ENCODE assay signal across 21 cellular contexts in the genomic region with DNA sequence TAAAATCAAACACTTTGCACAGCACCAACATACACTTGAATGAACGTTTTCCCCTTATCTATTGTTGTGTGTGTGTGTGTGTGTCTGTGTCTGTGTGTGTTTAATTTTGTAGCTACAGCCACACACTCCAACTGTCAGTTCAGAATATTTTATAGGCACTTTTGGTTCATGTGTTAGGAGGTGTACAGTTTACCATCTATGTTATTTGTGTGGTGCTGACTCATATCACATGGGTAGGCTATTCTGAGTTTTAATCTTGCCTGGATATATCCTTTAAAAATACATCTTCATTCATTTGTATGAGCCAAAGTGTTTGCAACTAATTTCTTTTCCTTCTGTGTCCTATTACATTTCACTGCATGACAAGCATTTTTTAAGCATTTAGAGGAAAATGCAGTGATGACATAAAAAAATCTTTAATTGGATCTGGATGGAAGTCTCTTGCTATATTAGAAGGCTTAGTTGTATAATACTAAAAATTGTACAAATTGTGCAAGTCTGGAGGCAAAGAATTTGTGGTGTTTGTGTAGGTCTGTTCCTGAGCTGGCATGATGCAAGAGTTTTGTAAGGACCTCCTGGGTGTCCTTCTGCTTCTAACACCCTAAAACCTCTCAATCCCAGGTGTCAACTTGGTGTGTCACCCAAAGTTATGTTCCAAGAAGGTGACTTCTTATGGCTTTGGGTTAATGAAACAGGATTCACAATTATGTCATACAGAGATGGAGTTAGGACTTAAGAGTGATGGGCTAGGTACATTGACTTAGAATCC. TPM values are rescaled to one million over a fixed set of nuclear protein-coding genes. Genes with fewer than 3 reads are reported as not detected.
DNase-seq lines count a peak whose midpoint lies in the region; ATAC-seq and TF ChIP-seq lines count a peak whose summit lies in the region.
"Had no signal": no experiment of that assay in that cellular context is flagged by ENCODE, and none has a peak within 500 bp of the region (broad histone marks: within the 10 kb centered on the region; RNA-seq: fewer than 3 reads in every experiment).

No MANE protein-coding gene starts in this region.

- no peaks in the 10 kb centered on the region for H3K27me3 ChIP-seq in IMR-90 (ENCODE audit: control insufficient read depth, insufficient read depth, low read length)
- H3K27me3 ChIP-seq: SJCRH30, spleen, thyroid gland had no signal

- TF ChIP-seq CTCF in IMR-90 (conservative IDR thresholded peaks at IDR 0.05; ENCODE audit: low read depth, low read length) = no peak

- H3K4me1 ChIP-seq in IMR-90 (ENCODE audit: control insufficient read depth, insufficient read depth, low read length) = peaks cover 10% of the 10 kb centered on the region
- H3K4me1 ChIP-seq: SJCRH30, spleen, thyroid gland had no signal

- H3K79me1 ChIP-seq in IMR-90 (ENCODE audit: low read depth in 1 of 2, low read length in 2 of 2) = no peaks in the 10 kb centered on the region

- no peak overlapping the region; the same call in 1 of the 2 replicates for H3K9ac ChIP-seq in IMR-90 (ENCODE audit: low read depth, low read length)

- H2AK9ac ChIP-seq in IMR-90 (replicated peaks; ENCODE audit: low read depth, low read length, poor library complexity) = no peak overlapping the region

- peak overlapping the region; percentile 74 for H3K4me2 ChIP-seq in IMR-90 (ENCODE audit: low read depth, low read length)

- CTCF ChIA-PET in IMR-90 (lab: Yijun Ruan, JAX) (no interaction called here), HEK293T (lab: Yijun Ruan, JAX) (no interaction called here)

- no peaks in the 10 kb centered on the region for H3K9me1 ChIP-seq in IMR-90 (ENCODE audit: insufficient read depth, low read length)

- H3K36me3 ChIP-seq in IMR-90 (ENCODE audit: control insufficient read depth, insufficient read depth, low read length) = no peaks in the 10 kb centered on the region
- H3K36me3 ChIP-seq: SJCRH30, spleen, thyroid gland had no signal

- in situ Hi-C loops in IMR-90 (cut with MboI; ENCODE audit: low sequenced_read_pairs) = no loop called here

- TF ChIP-seq POLR2A in IMR-90 (IDR thresholded peaks at IDR 0.05; ENCODE audit: low read depth, low read length) = no peak

- no peak for TF ChIP-seq RAD21 in IMR-90 (IDR thresholded peaks at IDR 0.05; ENCODE audit: low read length)

- dilution Hi-C loops in IMR-90 (cut with HindIII; ENCODE audit: low sequenced_read_pairs, unreplicated experiment) = no loop called here

- no peak overlapping the region for H4K8ac ChIP-seq in IMR-90 (ENCODE audit: low read depth in 2 of 2, low read length in 2 of 2)

- intact Hi-C loops in IMR-90 (cut with micrococcal nuclease) = loop anchor here (5.0 kb wide), 2 partner anchors 217 to 357 kb away; a partner anchor contains a TSS
- intact Hi-C loops in left cardiac atrium (cut with DNase I) = no loop called here

- H3K4me3 ChIP-seq in IMR-90 (ENCODE audit: insufficient read depth, low read depth, low read length) = no peak overlapping the region
- H3K4me3 ChIP-seq: coronary artery, lung, SJCRH30, spleen, thyroid gland had no signal

- POLR2A ChIA-PET in IMR-90 (lab: Charles Lee; ENCODE audit: unreplicated experiment) (no interaction called here), HEK293T (lab: Yijun Ruan, JAX) (no interaction called here)

- no peak overlapping the region for H3K4ac ChIP-seq in IMR-90 (ENCODE audit: low read depth, low read length)

- no peak overlapping the region for H3K56ac ChIP-seq in IMR-90 (ENCODE audit: extremely low read depth, insufficient read depth, low read length)

- no peak overlapping the region for H2BK120ac ChIP-seq in IMR-90 (ENCODE audit: low read depth, low read length)

- peak overlapping the region; percentile 96 for H3K18ac ChIP-seq in IMR-90 (ENCODE audit: low read depth, low read length)

- H3K14ac ChIP-seq in IMR-90 (replicated peaks; ENCODE audit: low read depth, low read length) = 0 out of 2 replicates have a peak overlapping the region, but pooled peaks have one; percentile 18

- DNase-seq in EH (ENCODE audit: low read depth) (peak; percentile 20), IMR-90 (peak; percentile 18), left cardiac atrium (no peak), NCI-H146 (lab: John Stamatoyannopoulos, UW) (no peak), HEK293T (ENCODE audit: extremely low spot score) (no peak), NCI-H510A treated with DMSO at 0.1 percent for 48 hours (lab: John Stamatoyannopoulos, UW) (no peak)
- DNase-seq: COR-L47; MM.1S; naive thymus-derived CD8-positive, alpha-beta T cell; NCI-H1930; SJCRH30; spleen; T-helper 9 cell; thyroid gland had no signal

- no peak overlapping the region for H4K91ac ChIP-seq in IMR-90 (ENCODE audit: insufficient read depth, low read depth, low read length)

- H2BK15ac ChIP-seq in IMR-90 (ENCODE audit: low read depth, low read length) = peak overlapping the region; percentile 59; the same call in 1 of the 3 replicates

- H3K9me3 ChIP-seq in IMR-90 (ENCODE audit: control insufficient read depth, insufficient read depth, low read length) = no peaks in the 10 kb centered on the region
- H3K9me3 ChIP-seq: SJCRH30, spleen, thyroid gland had no signal

- ATAC-seq in GM19035 (IDR thresholded peaks at IDR 0.05; ENCODE audit: unreplicated experiment) (peak; percentile 6), IMR-90 (ENCODE audit: low read depth) (0 out of 2 replicates have a peak, but pooled peaks have one; percentile 33), left cardiac atrium (peak; percentile 50 to 64), HG03342 (IDR thresholded peaks at IDR 0.05; ENCODE audit: unreplicated experiment) (no peak)
- ATAC-seq: naive thymus-derived CD8-positive, alpha-beta T cell had no signal

- H2BK20ac ChIP-seq in IMR-90 (ENCODE audit: low read depth, low read length) = no peak overlapping the region

- no peak overlapping the region for H2AFZ ChIP-seq in IMR-90 (replicated peaks; ENCODE audit: low read length, poor library complexity)

- H4K5ac ChIP-seq in IMR-90 (ENCODE audit: low read depth, low read length) = peak overlapping the region; percentile 64; the same call in 1 of the 2 replicates

- no peak overlapping the region; the same call in 1 of the 2 replicates for H2AK5ac ChIP-seq in IMR-90 (ENCODE audit: low read depth, low read length)

- no CpG with 5 or more reads among the region's 1 CpG for WGBS in IMR-90 (ENCODE audit: extremely low coverage in 2 of 2, insufficient read length in 1 of 2), 2 experiments

- H3K27ac ChIP-seq in IMR-90 (ENCODE audit: insufficient read depth, low read length) = peak overlapping the region; percentile 96; the same call in 1 of the 2 replicates
- H3K27ac ChIP-seq: coronary artery, SJCRH30, spleen, thyroid gland had no signal

- 0 out of 2 replicates have a peak overlapping the region, but pooled peaks have one; percentile 0 for H3K23ac ChIP-seq in IMR-90 (ENCODE audit: low read depth, low read length)

- no TSS peak for BruUV-seq in IMR-90 (replicated peaks; lab: Mats Ljungman, UMichigan)

- peak overlapping the region; percentile 7 for H2BK5ac ChIP-seq in IMR-90 (ENCODE audit: low read depth, low read length, poor library complexity, severe bottlenecking)

- no peaks in the 10 kb centered on the region for H4K20me1 ChIP-seq in IMR-90 (ENCODE audit: insufficient read depth, low read length)

TF ChIP-seq in IMR-90, 13 proteins besides CTCF, POLR2A, EP300 and RAD21:
- TF ChIP-seq, protein P1, sequence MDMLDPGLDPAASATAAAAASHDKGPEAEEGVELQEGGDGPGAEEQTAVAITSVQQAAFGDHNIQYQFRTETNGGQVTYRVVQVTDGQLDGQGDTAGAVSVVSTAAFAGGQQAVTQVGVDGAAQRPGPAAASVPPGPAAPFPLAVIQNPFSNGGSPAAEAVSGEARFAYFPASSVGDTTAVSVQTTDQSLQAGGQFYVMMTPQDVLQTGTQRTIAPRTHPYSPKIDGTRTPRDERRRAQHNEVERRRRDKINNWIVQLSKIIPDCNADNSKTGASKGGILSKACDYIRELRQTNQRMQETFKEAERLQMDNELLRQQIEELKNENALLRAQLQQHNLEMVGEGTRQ (IDR thresholded peaks at IDR 0.05; ENCODE audit: low read depth, low read length) = no peak
- TF ChIP-seq CEBPB (IDR thresholded peaks at IDR 0.05; ENCODE audit: low read depth, low read length) = peak; percentile 42; the same call in 1 of the 2 replicates
- no peak for TF ChIP-seq RFX5 (IDR thresholded peaks at IDR 0.05; ENCODE audit: low read depth, low read length)

TF ChIP-seq in HEK293T, 16 proteins besides CTCF, POLR2A, EP300 and RAD21:
- TF ChIP-seq NFRKB (IDR thresholded peaks at IDR 0.05) (no peak), L3MBTL2 (conservative IDR thresholded peaks at IDR 0.05) (no peak), SP1 (IDR thresholded peaks at IDR 0.05) (no peak), TARDBP (IDR thresholded peaks at IDR 0.05) (no peak), FOXK2 (IDR thresholded peaks at IDR 0.05) (no peak), ARNT (IDR thresholded peaks at IDR 0.05) (no peak), CTBP1 (IDR thresholded peaks at IDR 0.05; ENCODE audit: borderline replicate concordance) (no peak), FOXA1 (IDR thresholded peaks at IDR 0.05) (no peak), LEF1 (IDR thresholded peaks at IDR 0.05; ENCODE audit: borderline replicate concordance) (no peak), FOXM1 (IDR thresholded peaks at IDR 0.05; ENCODE audit: borderline replicate concordance) (no peak), BHLHE40 (IDR thresholded peaks at IDR 0.05; ENCODE audit: borderline replicate concordance) (no peak), ZNF384 (IDR thresholded peaks at IDR 0.05) (no peak), ELF4 (IDR thresholded peaks at IDR 0.05) (no peak), HDGF (IDR thresholded peaks at IDR 0.05; ENCODE audit: borderline replicate concordance) (no peak), SUZ12 (IDR thresholded peaks at IDR 0.05) (no peak)
- TF ChIP-seq, protein P2, sequence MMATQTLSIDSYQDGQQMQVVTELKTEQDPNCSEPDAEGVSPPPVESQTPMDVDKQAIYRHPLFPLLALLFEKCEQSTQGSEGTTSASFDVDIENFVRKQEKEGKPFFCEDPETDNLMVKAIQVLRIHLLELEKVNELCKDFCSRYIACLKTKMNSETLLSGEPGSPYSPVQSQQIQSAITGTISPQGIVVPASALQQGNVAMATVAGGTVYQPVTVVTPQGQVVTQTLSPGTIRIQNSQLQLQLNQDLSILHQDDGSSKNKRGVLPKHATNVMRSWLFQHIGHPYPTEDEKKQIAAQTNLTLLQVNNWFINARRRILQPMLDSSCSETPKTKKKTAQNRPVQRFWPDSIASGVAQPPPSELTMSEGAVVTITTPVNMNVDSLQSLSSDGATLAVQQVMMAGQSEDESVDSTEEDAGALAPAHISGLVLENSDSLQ (IDR thresholded peaks at IDR 0.05) = no peak

RNA-seq across cellular contexts. Expression of a gene that starts 52.4 kb away (rescaled TPM):
- total RNA-seq in IMR-90 (2012; rRNA removed) = not detected in 2 replicates
- not detected in 2 replicates for polyA plus RNA-seq in IMR-90 (2012; rRNA removed)
- polyA plus RNA-seq in IMR-90 (2012; cell fraction: cytosol; rRNA removed) = not detected in 2 replicates
- polyA plus RNA-seq in IMR-90 (2012; cell fraction: nucleus; rRNA removed; ENCODE audit: low replicate concordance) = not detected in 2 replicates
- not detected for total RNA-seq in left cardiac atrium
- total RNA-seq: endothelial cell of umbilical vein; lung; naive thymus-derived CD8-positive, alpha-beta T cell; NCI-H460; progenitor cell of endocrine pancreas; SJCRH30; spleen; thyroid gland had no signal
- polyA plus RNA-seq: endothelial cell of umbilical vein; lung; naive thymus-derived CD8-positive, alpha-beta T cell had no signal

Comparison
In these comparisons a context has a peak if more than half of its experiments do, and no peak if none do; other contexts are left out.
1. DNase-seq: peak in EH (single experiment) and IMR-90 (single experiment); none in left cardiac atrium (single experiment), NCI-H146 (single experiment), HEK293T (single experiment) and NCI-H510A treated with DMSO at 0.1 percent for 48 hours (single experiment).